ENCODE assay signal across 8 cellular contexts in the genomic region with DNA sequence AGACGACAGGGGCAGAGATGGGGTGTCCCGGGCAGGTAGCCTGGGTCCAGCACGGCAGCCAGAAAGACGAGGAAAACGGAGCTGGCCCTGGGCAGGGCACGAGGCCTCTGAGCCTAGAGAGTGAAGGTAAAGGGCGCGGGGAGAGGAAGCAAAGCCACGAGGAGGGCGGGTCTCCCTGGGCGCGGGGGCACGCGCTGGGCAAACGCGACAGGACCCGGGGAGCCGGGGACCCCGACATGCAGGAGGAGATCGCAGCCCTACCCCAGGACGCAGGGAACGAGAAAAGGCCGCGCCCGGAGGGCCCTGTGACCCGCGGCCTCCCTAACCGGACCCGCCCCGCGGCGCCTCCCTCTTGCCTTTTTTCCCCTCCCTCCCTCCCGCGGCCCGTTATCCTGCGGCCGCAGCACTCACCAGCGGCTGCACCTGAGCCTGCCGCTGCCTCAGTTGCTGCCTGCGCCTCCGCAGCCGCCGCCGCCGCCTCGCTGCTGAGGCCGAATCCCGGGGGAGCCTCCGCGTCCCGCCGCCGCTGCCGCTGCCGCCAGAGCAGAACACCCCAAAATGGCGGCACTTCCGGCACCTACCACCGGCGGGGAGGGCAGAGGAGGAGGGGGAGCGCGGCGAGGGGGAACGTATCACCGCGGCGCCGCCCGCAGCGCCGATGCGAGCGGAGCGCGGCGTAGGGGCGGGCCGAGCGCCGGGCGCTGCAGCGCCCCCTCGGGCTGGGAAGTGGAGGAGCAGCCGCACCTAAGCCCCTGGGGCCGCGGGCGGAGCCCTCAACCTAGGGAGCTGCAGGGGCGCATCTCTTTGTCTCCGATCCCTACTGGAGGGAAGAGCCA. TPM values are rescaled to one million over a fixed set of nuclear protein-coding genes. Genes with fewer than 3 reads are reported as not detected.
DNase-seq lines count a peak whose midpoint lies in the region; ATAC-seq, FAIRE-seq and TF ChIP-seq lines count a peak whose summit lies in the region.

A gene (minus strand): TSS at position 552 of the 836 bp plus-strand sequence. CDS start 53,609 bp downstream, outside the sequence.

- H3K4me1 ChIP-seq in keratinocyte (ENCODE audit: control insufficient read depth, extremely low read depth, insufficient read depth, low read length): peaks cover 21% of the 10 kb centered on the region

- H3K27me3 ChIP-seq in keratinocyte (ENCODE audit: control insufficient read depth, extremely low read depth, insufficient read depth, low read length): no peaks in the 10 kb centered on the region

- no peaks in the 10 kb centered on the region for H3K9me3 Mint-ChIP-seq in central memory CD8-positive, alpha-beta T cell

- H3K9me1 ChIP-seq in keratinocyte (ENCODE audit: control insufficient read depth, extremely low read depth, insufficient read depth, low read length): no peaks in the 10 kb centered on the region

- no peaks in the 10 kb centered on the region for H3K36me3 ChIP-seq in keratinocyte (ENCODE audit: control insufficient read depth in 2 of 2, extremely low read depth in 1 of 2, insufficient read depth in 2 of 2, low read length in 2 of 2)

- dilution Hi-C loops in keratinocyte (cut with MboI; ENCODE audit: extremely low pct_ligation_motif_present, low sequenced_read_pairs): no loop called here

- FAIRE-seq in keratinocyte (lab: Jason Lieb, UNC): no peak

- H3K79me2 ChIP-seq in keratinocyte (ENCODE audit: control insufficient read depth, insufficient read depth, low read length): peaks cover 50% of the 10 kb centered on the region

- DNase-seq in Ammon's horn (ENCODE audit: low spot score) (peak; percentile 95), NCI-H446 (lab: John Stamatoyannopoulos, UW) (peak; percentile 85 to 98), keratinocyte (ENCODE audit: low read depth, low spot score) (no peak)
- DNase-seq in central memory CD8-positive, alpha-beta T cell (ENCODE audit: low spot score in 2 of 2): peak; percentile 81 to 84
- DNase-seq in stimulated activated CD4-positive, alpha-beta T cell treated with anti-CD3 and anti-CD28 coated beads, Interleukin-15, amount 100 ng/mL, for 1 hour (ENCODE audit: low read depth in 1 of 2, low spot score in 1 of 2): peak; percentile 87 to 88

- peak within 1 kb of the TSS; percentile 99 for H3K4me3 Mint-ChIP-seq in central memory CD8-positive, alpha-beta T cell

- peak; percentile 63 to 78 (median 77) for TF ChIP-seq CTCF in keratinocyte (optimal IDR thresholded peaks at IDR 0.05 in 1 of 3, IDR thresholded peaks at IDR 0.05 in 1 of 3, conservative IDR thresholded peaks at IDR 0.05 in 1 of 3; ENCODE audit: extremely low read depth in 1 of 3, insufficient read depth in 2 of 3, low read length in 3 of 3)

- H3K4me1 Mint-ChIP-seq in central memory CD8-positive, alpha-beta T cell: peaks cover 35% of the 10 kb centered on the region

- H3K27ac ChIP-seq in keratinocyte (ENCODE audit: control insufficient read depth, insufficient read depth, low read length): peak within 1 kb of the TSS; percentile 96

- ATAC-seq in GM19043 (IDR thresholded peaks at IDR 0.05; ENCODE audit: low read depth, unreplicated experiment) (peak; percentile 86), HG03354 (IDR thresholded peaks at IDR 0.05; ENCODE audit: poor library complexity, severe bottlenecking, unreplicated experiment) (peak; percentile 95)
- ATAC-seq in activated CD4-positive, CD25-positive, alpha-beta regulatory T cell treated with anti-CD3 and anti-CD28 coated beads, Interleukin-2, amount 50 U/mL, for 24 hours: peak; percentile 95 to 96
- ATAC-seq in central memory CD8-positive, alpha-beta T cell (replicated peaks; ENCODE audit: extremely low read depth, poor library complexity, severe bottlenecking): peak; percentile 96

- peak within 1 kb of the TSS; percentile 89 to 97 (median 92) for H3K4me3 ChIP-seq in keratinocyte (ENCODE audit: control insufficient read depth in 2 of 3, extremely low read depth in 1 of 3, insufficient read depth in 2 of 3, low read depth in 1 of 3, low read length in 3 of 3)

- no peaks in the 10 kb centered on the region for H4K20me1 ChIP-seq in keratinocyte (ENCODE audit: control insufficient read depth, extremely low read depth, insufficient read depth, low read length)

- peak within 1 kb of the TSS; percentile 93 for H3K27ac Mint-ChIP-seq in central memory CD8-positive, alpha-beta T cell (ENCODE audit: low read depth)

- peak within 1 kb of the TSS; percentile 99 for H3K9ac ChIP-seq in keratinocyte (ENCODE audit: control insufficient read depth, extremely low read depth, insufficient read depth, low read length)

- H3K27me3 Mint-ChIP-seq in central memory CD8-positive, alpha-beta T cell: no peaks in the 10 kb centered on the region

- peak within 1 kb of the TSS; percentile 56 for H2AFZ ChIP-seq in keratinocyte (ENCODE audit: control insufficient read depth, low read length)

- H3K4me2 ChIP-seq in keratinocyte (ENCODE audit: control insufficient read depth, extremely low read depth, insufficient read depth, low read depth, low read length): peak within 1 kb of the TSS; percentile 81

- H3K36me3 Mint-ChIP-seq in central memory CD8-positive, alpha-beta T cell (ENCODE audit: insufficient read depth): peaks cover 10% of the 10 kb centered on the region

- H3K9me3 ChIP-seq in keratinocyte (ENCODE audit: control insufficient read depth, low read depth, low read length): no peaks in the 10 kb centered on the region

RNA-seq across cellular contexts. Expression of the gene that starts here (rescaled TPM):
- 90.9 to 110 TPM (median 100 TPM) in 3 replicates for polyA plus RNA-seq in keratinocyte
- 27.0 TPM for polyA plus RNA-seq in keratinocyte (2011; ENCODE audit: low read depth)
- polyA plus RNA-seq in keratinocyte (2011; cell fraction: cytosol; rRNA removed): 49.7 and 72.9 TPM in 2 replicates
- 186 and 213 TPM in 2 replicates for polyA plus RNA-seq in keratinocyte (2011; cell fraction: nucleus; rRNA removed)
- 27.9 and 50.7 TPM in 2 replicates for polyA plus RNA-seq in keratinocyte (2012; ENCODE audit: low replicate concordance)
- 157 to 238 TPM (median 161 TPM) in 3 replicates for polyA minus RNA-seq in keratinocyte
- polyA minus RNA-seq in keratinocyte (2011; cell fraction: cytosol; rRNA and poly(A)+ RNA removed): 79.4 TPM
- polyA minus RNA-seq in keratinocyte (2011; cell fraction: nucleus; rRNA and poly(A)+ RNA removed): 119 and 249 TPM in 2 replicates
